ENCODE assay signal across 11 cellular contexts in the genomic region with DNA sequence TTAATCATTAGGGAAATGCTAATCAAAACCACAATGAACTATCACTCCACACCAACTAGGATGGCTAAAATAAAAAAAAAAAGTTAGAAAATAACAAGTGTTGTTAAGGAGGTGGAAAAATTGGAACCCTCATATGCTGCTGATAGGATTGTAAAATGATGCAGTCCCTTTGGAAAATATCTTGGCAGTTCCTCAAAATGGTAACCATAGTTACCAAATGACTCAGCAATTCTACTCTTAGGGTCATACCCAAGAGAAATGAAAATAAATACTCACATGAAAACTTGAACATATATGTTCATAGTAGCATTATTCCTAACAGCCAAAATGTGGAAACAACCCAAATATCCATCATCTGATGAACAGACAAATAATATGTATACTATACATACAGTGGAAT. TPM values are rescaled to one million over a fixed set of nuclear protein-coding genes. Genes with fewer than 3 reads are reported as not detected.
DNase-seq lines count a peak whose midpoint lies in the region; ATAC-seq, FAIRE-seq and TF ChIP-seq lines count a peak whose summit lies in the region.
"Had no signal": no experiment of that assay in that cellular context is flagged by ENCODE, and none has a peak within 500 bp of the region (broad histone marks: within the 10 kb centered on the region; RNA-seq: fewer than 3 reads in every experiment).

No MANE protein-coding gene starts in this region.

- no peak overlapping the region for H3K27ac ChIP-seq in kidney (ENCODE audit: low read depth in 2 of 2, low read length in 2 of 2)
- H3K27ac ChIP-seq: left ventricle myocardium inferior had no signal

- no peak overlapping the region for H3K4me3 ChIP-seq in astrocyte of the cerebellum (ENCODE audit: low read depth, low read length)
- H3K4me3 ChIP-seq in kidney (ENCODE audit: low read length in 2 of 2), result no peak overlapping the region
- H3K4me3 ChIP-seq: left ventricle myocardium inferior had no signal

- no peaks in the 10 kb centered on the region for H3K9me3 ChIP-seq in kidney (ENCODE audit: control insufficient read depth in 1 of 2, low read length in 2 of 2)

- in situ Hi-C loops in astrocyte of the cerebellum (cut with HindIII; ENCODE audit: low sequenced_read_pairs), result no loop called here

- peak; percentile 35 for FAIRE-seq in kidney (lab: Jason Lieb, UNC)

- ATAC-seq in HG03460 (IDR thresholded peaks at IDR 0.05; ENCODE audit: unreplicated experiment), result no peak

- no peaks in the 10 kb centered on the region for H3K36me3 ChIP-seq in kidney (ENCODE audit: control insufficient read depth in 1 of 2, insufficient read depth in 2 of 2, low read length in 2 of 2)
- H3K36me3 ChIP-seq: left ventricle myocardium inferior had no signal

- H3K4me1 ChIP-seq in kidney (ENCODE audit: control insufficient read depth in 1 of 2, insufficient read depth in 1 of 2, low read depth in 1 of 2, low read length in 2 of 2), result no peaks in the 10 kb centered on the region
- H3K4me1 ChIP-seq: left ventricle myocardium inferior had no signal

- no peak overlapping the region for H3K9ac ChIP-seq in kidney (ENCODE audit: low read length in 2 of 2)

- TF ChIP-seq CTCF in astrocyte of the cerebellum (IDR thresholded peaks at IDR 0.05; ENCODE audit: low read depth, low read length, missing control alignments) (no peak), kidney (IDR thresholded peaks at IDR 0.05; ENCODE audit: borderline replicate concordance, extremely low read depth, insufficient read depth) (no peak)

- peak; percentile 5 for DNase-seq in DMS 273 treated with DMSO at 0.1 percent for 48 hours (lab: John Stamatoyannopoulos, UW)
- DNase-seq in Kasumi-1 (lab: John Stamatoyannopoulos, UW), result peak; percentile 48 to 52
- peak; percentile 76 for DNase-seq in astrocyte of the cerebellum (ENCODE audit: low read depth)
- no peak for DNase-seq in kidney
- no peak for DNase-seq in NCI-H510A treated with DMSO at 0.1 percent for 48 hours (lab: John Stamatoyannopoulos, UW)
- DNase-seq in inferior parietal cortex (ENCODE audit: extremely low spot score), result no peak
- no peak for DNase-seq in mucosa of gallbladder (ENCODE audit: low spot score)
- DNase-seq: effector CD4-positive, alpha-beta T cell; left ventricle myocardium inferior; T-helper 2 cell had no signal

- intact Hi-C loops in kidney (cut with DNase I), result no loop called here

RNA-seq across cellular contexts. Expression of gene ACVR2A, which starts 15.7 kb away (rescaled TPM):
- 18.4 TPM for total RNA-seq in kidney
- 7.6 TPM for polyA plus RNA-seq in kidney (ENCODE audit: insufficient read depth, low read depth, low replicate concordance)
- 28.8 TPM for total RNA-seq in mucosa of gallbladder

Comparison
In these comparisons a context has a peak if more than half of its experiments do, and no peak if none do; other contexts are left out.
1. DNase-seq: peak in DMS 273 treated with DMSO at 0.1 percent for 48 hours (single experiment), Kasumi-1 (2 of 2) and astrocyte of the cerebellum (single experiment); none in kidney (single experiment), NCI-H510A treated with DMSO at 0.1 percent for 48 hours (single experiment), inferior parietal cortex (single experiment) and mucosa of gallbladder (single experiment).